19 cellular contexts compared by ENCODE assay signal in the genomic region with DNA sequence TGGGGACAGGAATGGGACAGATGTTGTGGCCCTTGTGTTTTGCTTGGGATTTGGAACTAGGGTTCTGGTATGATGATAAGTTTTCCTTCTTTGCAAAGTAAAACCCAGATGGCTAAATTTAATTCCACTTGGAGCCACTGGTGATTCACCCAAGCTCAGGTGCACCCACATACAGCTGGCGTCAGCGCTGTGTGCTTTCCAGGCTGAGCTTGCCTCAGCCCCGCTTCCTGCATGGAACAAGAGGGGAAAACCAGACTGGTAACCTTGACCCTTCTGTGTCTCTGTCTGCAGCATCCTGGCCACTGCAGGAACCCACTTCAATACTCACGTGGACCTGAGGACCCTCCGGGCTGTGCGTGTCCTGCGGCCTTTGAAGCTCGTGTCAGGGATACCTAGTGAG.
DNase-seq lines count a peak whose midpoint lies in the region; ATAC-seq and TF ChIP-seq lines count a peak whose summit lies in the region.
"Had no signal": no experiment of that assay in that cellular context is flagged by ENCODE, and none has a peak within 500 bp of the region (broad histone marks: within the 10 kb centered on the region; RNA-seq: fewer than 3 reads in every experiment).

No MANE protein-coding gene starts in this region.

- no peaks in the 10 kb centered on the region for H3K36me3 Mint-ChIP-seq in endodermal cell (ENCODE audit: low read depth)
- H3K36me3 Mint-ChIP-seq: CD14-positive monocyte; CD4-positive, alpha-beta memory T cell had no signal

- DNase-seq in Ammon's horn (ENCODE audit: low spot score) (peak; percentile 28), endodermal cell (peak; percentile 9), neuronal stem cell (ENCODE audit: low spot score) (no peak), superior temporal gyrus (ENCODE audit: extremely low spot score) (peak; percentile 48), GM23248 (no peak), hippocampal formation (lab: John Stamatoyannopoulos, UW) (no peak)
- DNase-seq: AML-193; CD4-positive, alpha-beta memory T cell; DMS153; DMS79; GDM1; IMR-90 had no signal

- no peak overlapping the region for H4K91ac ChIP-seq in neuronal stem cell (ENCODE audit: low read depth, low read length, poor library complexity)

- H3K4me1 ChIP-seq in endodermal cell (ENCODE audit: control insufficient read depth, insufficient read depth, low read length) (no peaks in the 10 kb centered on the region), neuronal stem cell (ENCODE audit: control insufficient read depth in 2 of 2, insufficient read depth in 1 of 2, low read depth in 1 of 2, low read length in 2 of 2) (no peaks in the 10 kb centered on the region), GM23248 (ENCODE audit: insufficient read depth) (no peaks in the 10 kb centered on the region)
- H3K4me1 ChIP-seq: A549, BLaER1, HAP-1 had no signal

- in situ Hi-C loops in GM23248 (cut with MboI): no loop called here

- H3K36me3 ChIP-seq in endodermal cell (ENCODE audit: control insufficient read depth, insufficient read depth, low read length) (no peaks in the 10 kb centered on the region), neuronal stem cell (replicated peaks in 1 of 2; ENCODE audit: control insufficient read depth in 2 of 2, insufficient read depth in 2 of 2, low read length in 2 of 2) (peaks cover 0 to 2% of the 10 kb centered on the region in 2 donors), GM23248 (ENCODE audit: low read depth) (no peaks in the 10 kb centered on the region)
- H3K36me3 ChIP-seq: BLaER1, HAP-1 had no signal

- no peaks in the 10 kb centered on the region for H3F3A ChIP-seq in GM23248 (ENCODE audit: insufficient read depth)

- no peaks in the 10 kb centered on the region for H3K79me2 ChIP-seq in GM23248 (ENCODE audit: insufficient read depth)

- H3K9me2 ChIP-seq in GM23248 (ENCODE audit: insufficient read depth): no peaks in the 10 kb centered on the region

- H4K8ac ChIP-seq in neuronal stem cell (ENCODE audit: low read depth, low read length): no peak overlapping the region

- H3K4me1 Mint-ChIP-seq in endodermal cell: no peaks in the 10 kb centered on the region
- H3K4me1 Mint-ChIP-seq: CD14-positive monocyte; CD4-positive, alpha-beta memory T cell had no signal

- peak overlapping the region; percentile 72 for H3K14ac ChIP-seq in neuronal stem cell (ENCODE audit: low read length)

- no peak overlapping the region for H2BK12ac ChIP-seq in neuronal stem cell (ENCODE audit: low read length)

- no peak overlapping the region for H2BK15ac ChIP-seq in neuronal stem cell (ENCODE audit: low read length)

- no peak overlapping the region for H2BK5ac ChIP-seq in neuronal stem cell (ENCODE audit: low read length)

- H3K27me3 ChIP-seq in endodermal cell (ENCODE audit: control insufficient read depth, insufficient read depth, low read length, poor library complexity, severe bottlenecking) (peaks cover 32% of the 10 kb centered on the region), neuronal stem cell (ENCODE audit: control insufficient read depth in 3 of 3, insufficient read depth in 3 of 3, low read depth in 1 of 3, low read length in 3 of 3) (no peaks in the 10 kb centered on the region), GM23248 (replicated peaks; ENCODE audit: insufficient read depth) (no peaks in the 10 kb centered on the region)
- H3K27me3 ChIP-seq: BLaER1 had no signal

- no peak overlapping the region for H3K27ac Mint-ChIP-seq in endodermal cell
- H3K27ac Mint-ChIP-seq: CD14-positive monocyte; CD4-positive, alpha-beta memory T cell had no signal

- ATAC-seq in HG03354 (IDR thresholded peaks at IDR 0.05; ENCODE audit: poor library complexity, severe bottlenecking, unreplicated experiment): no peak
- ATAC-seq: A549, K562 had no signal

- H3K18ac ChIP-seq in neuronal stem cell (ENCODE audit: low read length): peak overlapping the region; percentile 48

- 92 to 93% methylated on average over 6 to 8 of the region's 8 CpGs for WGBS in endodermal cell (ENCODE audit: insufficient coverage in 1 of 2, insufficient read length in 1 of 2), 2 experiments
- no CpG with 5 or more reads among the region's 8 CpGs for WGBS in neuronal stem cell (ENCODE audit: extremely low coverage in 2 of 2, insufficient read length in 2 of 2, insufficient replicate concordance in 1 of 2), 2 donors
- WGBS in GM23248 (ENCODE audit: low coverage in 1 of 2, low lambda C conversion rate in 2 of 2, missing lambda C conversion rate in 2 of 2), 2 experiments: 38 to 39% methylated on average over 8 of the region's 8 CpGs

- H3K4me3 Mint-ChIP-seq in endodermal cell: no peak overlapping the region
- H3K4me3 Mint-ChIP-seq: CD14-positive monocyte; CD4-positive, alpha-beta memory T cell had no signal

- H3K4me2 ChIP-seq in neuronal stem cell (ENCODE audit: insufficient read depth, low read length, poor library complexity, severe bottlenecking): no peak overlapping the region
- no peak overlapping the region for H3K4me2 ChIP-seq in GM23248 (ENCODE audit: unreplicated experiment)
- H3K4me2 ChIP-seq: A549, BLaER1 had no signal

- H2BK120ac ChIP-seq in neuronal stem cell (ENCODE audit: low read depth, low read length): no peak overlapping the region

- H2AFZ ChIP-seq in neuronal stem cell (ENCODE audit: low read length) (no peak overlapping the region), GM23248 (no peak overlapping the region)

- H3K4me3 ChIP-seq in endodermal cell (ENCODE audit: low read length): no peak overlapping the region
- peak overlapping the region in 1 of 2 donors; percentile 40 for H3K4me3 ChIP-seq in neuronal stem cell (ENCODE audit: low read length in 2 of 2)
- no peak overlapping the region for H3K4me3 ChIP-seq in GM23248
- H3K4me3 ChIP-seq: A549, BLaER1, HAP-1, K562 had no signal

- no peak for TF ChIP-seq CTCF in endodermal cell (conservative IDR thresholded peaks at IDR 0.05)

- no peaks in the 10 kb centered on the region for H3K9me3 Mint-ChIP-seq in endodermal cell

- H3K27me3 Mint-ChIP-seq in endodermal cell (ENCODE audit: insufficient read depth): peaks cover 17% of the 10 kb centered on the region

- H3K23ac ChIP-seq in neuronal stem cell (ENCODE audit: low read depth, low read length, poor library complexity): no peak overlapping the region

- no peak overlapping the region for H3K27ac ChIP-seq in endodermal cell (ENCODE audit: low read depth, low read length)
- H3K27ac ChIP-seq in neuronal stem cell (replicated peaks; ENCODE audit: low read length): no peak overlapping the region
- no peak overlapping the region for H3K27ac ChIP-seq in GM23248
- H3K27ac ChIP-seq: 22Rv1, A549, BLaER1 had no signal

- no peaks in the 10 kb centered on the region for H3K9me3 ChIP-seq in endodermal cell (ENCODE audit: control insufficient read depth, low read length)
- no peaks in the 10 kb centered on the region for H3K9me3 ChIP-seq in neuronal stem cell (replicated peaks in 1 of 2; ENCODE audit: control insufficient read depth in 2 of 2, insufficient read depth in 1 of 2, low read depth in 1 of 2, low read length in 2 of 2)
- no peaks in the 10 kb centered on the region for H3K9me3 ChIP-seq in GM23248 (ENCODE audit: low read depth)
- H3K9me3 ChIP-seq: A549, BLaER1, HAP-1 had no signal

- H3K9ac ChIP-seq in endodermal cell (ENCODE audit: extremely low read depth, low read length, poor library complexity, severe bottlenecking) (no peak overlapping the region), neuronal stem cell (ENCODE audit: low read depth, low read length, poor library complexity) (no peak overlapping the region), GM23248 (no peak overlapping the region)
- H3K9ac ChIP-seq: BLaER1 had no signal

- H3K79me1 ChIP-seq in neuronal stem cell (ENCODE audit: low read depth, low read length): no peaks in the 10 kb centered on the region

- H3K4ac ChIP-seq in neuronal stem cell (ENCODE audit: low read length): no peak overlapping the region

- H4K20me1 ChIP-seq in GM23248 (ENCODE audit: insufficient read depth): no peaks in the 10 kb centered on the region
- H4K20me1 ChIP-seq: BLaER1 had no signal

- H2AK5ac ChIP-seq in neuronal stem cell (ENCODE audit: low read depth, low read length): no peak overlapping the region

Comparison
In these comparisons a context has a peak if more than half of its experiments do, and no peak if none do; other contexts are left out.
1. DNase-seq: peak in Ammon's horn (single experiment), endodermal cell (single experiment) and superior temporal gyrus (single experiment); none in neuronal stem cell (single experiment), GM23248 (single experiment) and hippocampal formation (0 of 2).